In the genomic region with DNA sequence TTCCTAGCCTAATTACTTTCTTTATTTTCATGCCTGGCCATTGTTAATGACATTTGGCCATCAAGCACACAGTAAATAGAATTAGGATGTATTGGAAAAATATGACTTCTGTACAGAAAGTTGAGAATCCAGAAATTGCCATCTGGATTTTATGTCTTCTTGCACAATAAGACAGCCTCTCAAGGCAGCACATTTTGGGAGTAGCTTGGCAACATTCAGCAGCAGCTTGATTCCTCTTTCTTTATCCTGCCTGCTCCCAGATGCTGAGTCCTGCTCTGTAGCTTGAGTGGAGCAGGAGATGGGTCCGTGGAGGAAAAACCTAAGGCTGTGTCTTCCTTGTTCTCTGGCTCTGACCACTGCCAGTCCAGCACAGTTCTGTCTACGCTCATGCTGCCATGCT, we compare ENCODE assay signal across 26 cellular contexts. TPM values are rescaled to one million over a fixed set of nuclear protein-coding genes. Genes with fewer than 3 reads are reported as not detected.
DNase-seq lines count a peak whose midpoint lies in the region; ATAC-seq lines count a peak whose summit lies in the region.
"Had no signal": no experiment of that assay in that cellular context is flagged by ENCODE, and none has a peak within 500 bp of the region (broad histone marks: within the 10 kb centered on the region; RNA-seq: fewer than 3 reads in every experiment).

No MANE protein-coding gene starts in this region.

- H3K27me3 Mint-ChIP-seq in activated CD8-positive, alpha-beta memory T cell treated with anti-CD3 and anti-CD28 coated beads, Interleukin-2, amount 10 ng/mL, durations not matched to agents 7 days and 5 days, result peaks cover 13% of the 10 kb centered on the region

- no peaks in the 10 kb centered on the region for H3K9me3 Mint-ChIP-seq in activated CD8-positive, alpha-beta memory T cell treated with anti-CD3 and anti-CD28 coated beads, Interleukin-2, amount 10 ng/mL, durations not matched to agents 7 days and 5 days (ENCODE audit: low read depth)
- H3K9me3 Mint-ChIP-seq: CD8-positive, alpha-beta T cell; mesothelial cell of epicardium; natural killer cell had no signal

- DNase-seq in activated CD8-positive, alpha-beta memory T cell treated with anti-CD3 and anti-CD28 coated beads, Interleukin-2, amount 50 U/mL, for 48 hours, result peak; percentile 33
- no peak for DNase-seq in activated CD8-positive, alpha-beta memory T cell treated with anti-CD3 and anti-CD28 coated beads, Interleukin-2, amount 10 ng/mL, durations not matched to agents 7 days and 5 days
- DNase-seq in HT-29 (ENCODE audit: low spot score) (peak; percentile 25), fibroblast of gingiva (ENCODE audit: low read depth) (peak; percentile 87), stromal cell of bone marrow (ENCODE audit: low read depth) (peak; percentile 34), NCI-H1105 (lab: John Stamatoyannopoulos, UW) (no peak), GF-D8 (lab: John Stamatoyannopoulos, UW) (no peak)
- DNase-seq: ACHN; activated CD4-positive, alpha-beta T cell treated with anti-CD3 and anti-CD28 coated beads, Interleukin-2, amount 50 U/mL, for 4 hours; activated naive CD4-positive, alpha-beta T cell; caudate nucleus; CD8-positive, alpha-beta T cell; DMS79 treated with DMSO at 0.1 percent for 48 hours; head of caudate nucleus; MM.1S; natural killer cell; NCI-H1436 treated with DMSO at 0.1 percent for 48 hours; NCI-H2171 treated with DMSO at 0.1 percent for 48 hours; NCI-H748 treated with DMSO at 0.1 percent for 48 hours; ovary; SIG-M5; sigmoid colon; T-helper 17 cell had no signal

- H3K4me1 Mint-ChIP-seq in activated CD8-positive, alpha-beta memory T cell treated with anti-CD3 and anti-CD28 coated beads, Interleukin-2, amount 10 ng/mL, durations not matched to agents 7 days and 5 days, result no peaks in the 10 kb centered on the region

- no peak for ATAC-seq in activated CD8-positive, alpha-beta memory T cell treated with anti-CD3 and anti-CD28 coated beads, Interleukin-2, amount 10 ng/mL, durations not matched to agents 7 days and 5 days
- no peak for ATAC-seq in HG03354 (IDR thresholded peaks at IDR 0.05; ENCODE audit: poor library complexity, severe bottlenecking, unreplicated experiment)
- ATAC-seq: CD8-positive, alpha-beta T cell; natural killer cell; T-helper 17 cell had no signal

- no peak overlapping the region for H3K4me3 Mint-ChIP-seq in activated CD8-positive, alpha-beta memory T cell treated with anti-CD3 and anti-CD28 coated beads, Interleukin-2, amount 10 ng/mL, durations not matched to agents 7 days and 5 days
- H3K4me3 Mint-ChIP-seq: CD8-positive, alpha-beta T cell; mesothelial cell of epicardium; natural killer cell; T-helper 17 cell had no signal

- no peak overlapping the region for H3K27ac Mint-ChIP-seq in activated CD8-positive, alpha-beta memory T cell treated with anti-CD3 and anti-CD28 coated beads, Interleukin-2, amount 10 ng/mL, durations not matched to agents 7 days and 5 days
- H3K27ac Mint-ChIP-seq: CD8-positive, alpha-beta T cell; mesothelial cell of epicardium; natural killer cell; T-helper 17 cell had no signal

- CTCF ChIA-PET in activated CD8-positive, alpha-beta memory T cell treated with anti-CD3 and anti-CD28 coated beads, Interleukin-2, amount 10 ng/mL, durations not matched to agents 7 days and 5 days (lab: Charles Lee), result interaction anchor here (1.5 to 15.0 kb wide), 6 partner anchors 8 to 147 kb away, joined by 3 to 140 read pairs (median 6); no protein-coding TSS in a partner anchor

- no peaks in the 10 kb centered on the region for H3K36me3 Mint-ChIP-seq in activated CD8-positive, alpha-beta memory T cell treated with anti-CD3 and anti-CD28 coated beads, Interleukin-2, amount 10 ng/mL, durations not matched to agents 7 days and 5 days
- H3K36me3 Mint-ChIP-seq: CD8-positive, alpha-beta T cell; mesothelial cell of epicardium; natural killer cell had no signal

RNA-seq across cellular contexts. Expression of a gene that starts 29.3 kb away (rescaled TPM):
- 10 to 100 TPM; 12.6 to 38.9 TPM for total RNA-seq in activated CD8-positive, alpha-beta memory T cell treated with anti-CD3 and anti-CD28 coated beads, Interleukin-2, amount 10 ng/mL, durations not matched to agents 7 days and 5 days
- total RNA-seq in HT-29 (2014; rRNA removed; shearing (Covaris generic)), result 13.0 and 19.6 TPM in 2 replicates

RNA-seq across cellular contexts. Expression of a gene that starts 55.0 kb away (rescaled TPM):
- not detected for total RNA-seq in activated CD8-positive, alpha-beta memory T cell treated with anti-CD3 and anti-CD28 coated beads, Interleukin-2, amount 10 ng/mL, durations not matched to agents 7 days and 5 days
- total RNA-seq in HT-29 (2014; rRNA removed; shearing (Covaris generic)), result not detected in 2 replicates
- total RNA-seq: CD8-positive, alpha-beta T cell; natural killer cell; OCI-LY7; T-helper 17 cell had no signal

Comparison
In these comparisons a context has a peak if more than half of its experiments do, and no peak if none do; other contexts are left out.
1. DNase-seq: peak in activated CD8-positive, alpha-beta memory T cell treated with anti-CD3 and anti-CD28 coated beads, Interleukin-2, amount 50 U/mL, for 48 hours (single experiment), HT-29 (single experiment), fibroblast of gingiva (single experiment) and stromal cell of bone marrow (single experiment); none in activated CD8-positive, alpha-beta memory T cell treated with anti-CD3 and anti-CD28 coated beads, Interleukin-2, amount 10 ng/mL, durations not matched to agents 7 days and 5 days (single experiment), NCI-H1105 (single experiment) and GF-D8 (single experiment).